Comparison of ENCODE assay signal across 10 cellular contexts in the genomic region with DNA sequence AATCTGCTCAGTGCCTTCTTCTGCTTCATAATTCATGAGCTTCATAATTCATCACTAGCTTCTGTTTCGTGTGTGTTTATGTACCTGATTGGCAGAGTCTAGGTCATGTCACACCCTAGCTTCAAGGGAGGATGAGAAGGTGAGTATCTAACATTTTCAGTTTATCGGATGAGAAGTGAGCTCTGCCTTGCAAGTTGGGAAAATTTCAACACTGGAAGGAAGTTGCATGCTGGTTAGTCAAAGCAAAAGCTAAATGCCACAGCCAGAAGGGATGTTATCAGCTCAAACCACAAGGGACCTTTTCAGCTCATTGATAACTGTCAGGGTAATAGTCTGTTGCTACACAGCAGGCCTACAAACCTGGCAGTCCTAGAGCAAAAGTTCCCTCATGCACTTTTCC. TPM values are rescaled to one million over a fixed set of nuclear protein-coding genes. Genes with fewer than 3 reads are reported as not detected.
A peak's percentile ranks its signal among the peaks of the same experiment; 100 is the strongest.
DNase-seq lines count a peak whose midpoint lies in the region; ATAC-seq, FAIRE-seq and TF ChIP-seq lines count a peak whose summit lies in the region.
"Had no signal": no experiment of that assay in that cellular context is flagged by ENCODE, and none has a peak within 500 bp of the region (broad histone marks: within the 10 kb centered on the region; RNA-seq: fewer than 3 reads in every experiment).

No MANE protein-coding gene starts in this region.

- H3K4me1 ChIP-seq in right cardiac atrium (ENCODE audit: control insufficient read depth, insufficient read depth, low read length) = no peaks in the 10 kb centered on the region
- no peaks in the 10 kb centered on the region for H3K4me1 ChIP-seq in endothelial cell of umbilical vein (ENCODE audit: control insufficient read depth, extremely low read depth, insufficient read depth, low read length)
- H3K4me1 ChIP-seq: BE2C had no signal

- TF ChIP-seq CTCF in endothelial cell of umbilical vein (IDR thresholded peaks at IDR 0.05; ENCODE audit: extremely low read depth in 1 of 2, insufficient read depth in 1 of 2, low read depth in 1 of 2, low read length in 2 of 2) (no peak), WERI-Rb-1 (IDR thresholded peaks at IDR 0.05; ENCODE audit: low read depth, low read length) (no peak)

- 41% methylated on average over 2 of the region's 2 CpGs for WGBS in right cardiac atrium

- POLR2A ChIA-PET in endothelial cell of umbilical vein (lab: Charles Lee) = interaction anchor here (0.8 kb wide), 1 partner anchor 17 kb away, joined by 3 read pairs; no protein-coding TSS in a partner anchor

- dilution Hi-C loops in endothelial cell of umbilical vein (cut with MboI; ENCODE audit: extremely low pct_ligation_motif_present, low sequenced_read_pairs) = no loop called here

- no peak overlapping the region for H3K4me2 ChIP-seq in endothelial cell of umbilical vein (ENCODE audit: insufficient read depth, low read length)

- no TSS peak for BruUV-seq in endothelial cell of umbilical vein (replicated peaks; lab: Mats Ljungman, UMichigan)

- no peak overlapping the region for H2AFZ ChIP-seq in endothelial cell of umbilical vein (ENCODE audit: low read depth, low read length)

- H3K36me3 ChIP-seq in endothelial cell of umbilical vein (ENCODE audit: control insufficient read depth in 2 of 2, extremely low read depth in 1 of 2, insufficient read depth in 2 of 2, low read length in 2 of 2) (no peaks in the 10 kb centered on the region), WERI-Rb-1 (no peaks in the 10 kb centered on the region)
- H3K36me3 ChIP-seq: BE2C had no signal

- no peaks in the 10 kb centered on the region for H4K20me1 ChIP-seq in endothelial cell of umbilical vein (replicated peaks; ENCODE audit: control insufficient read depth, extremely low read depth, insufficient read depth, low read length)

- H3K27ac ChIP-seq in right cardiac atrium (ENCODE audit: low read length) = no peak overlapping the region
- no peak overlapping the region for H3K27ac ChIP-seq in endothelial cell of umbilical vein (ENCODE audit: insufficient read depth, low read depth, low read length)
- no peak overlapping the region for H3K27ac ChIP-seq in WERI-Rb-1
- H3K27ac ChIP-seq: coronary artery had no signal

- intact Hi-C loops in right cardiac atrium (cut with DNase I) (no loop called here), Right ventricle myocardium superior (cut with DNase I) (no loop called here), endothelial cell of umbilical vein (cut with micrococcal nuclease) (no loop called here)

- H3K9me3 ChIP-seq in right cardiac atrium (ENCODE audit: control insufficient read depth, low read length) (no peaks in the 10 kb centered on the region), endothelial cell of umbilical vein (replicated peaks; ENCODE audit: control insufficient read depth, insufficient read depth, low read length) (no peaks in the 10 kb centered on the region), WERI-Rb-1 (ENCODE audit: severe bottlenecking) (no peaks in the 10 kb centered on the region)
- H3K9me3 ChIP-seq: BE2C had no signal

- CTCF ChIA-PET in endothelial cell of umbilical vein (lab: Charles Lee) = interaction anchor here (1.0 to 1.8 kb wide), 6 partner anchors 10 to 189 kb away, joined by 3 to 11 read pairs (median 5); no protein-coding TSS in a partner anchor

- ATAC-seq in right cardiac atrium (peak; percentile 62 to 82), Right ventricle myocardium superior (ENCODE audit: poor library complexity) (no peak)

- H3K4me3 ChIP-seq in right cardiac atrium (ENCODE audit: low read length) = no peak overlapping the region
- H3K4me3 ChIP-seq in endothelial cell of umbilical vein (replicated peaks in 1 of 3; ENCODE audit: insufficient read depth in 1 of 3, low read depth in 1 of 3, low read length in 3 of 3) = no peak overlapping the region
- no peak overlapping the region for H3K4me3 ChIP-seq in WERI-Rb-1 (ENCODE audit: low read depth, low read length)
- H3K4me3 ChIP-seq: coronary artery had no signal

- no peaks in the 10 kb centered on the region for H3K79me2 ChIP-seq in endothelial cell of umbilical vein (ENCODE audit: control insufficient read depth, insufficient read depth, low read length)

- H3K9ac ChIP-seq in endothelial cell of umbilical vein (replicated peaks; ENCODE audit: extremely low read depth, insufficient read depth, low read length) = no peak overlapping the region

- DNase-seq in right cardiac atrium (no peak), Right ventricle myocardium superior (no peak), OCI-M1 (lab: John Stamatoyannopoulos, UW) (peak; percentile 84), endothelial cell of umbilical vein (ENCODE audit: low read depth, low spot score) (peak; percentile 27), NCI-H446 treated with DMSO at 0.1 percent for 48 hours (lab: John Stamatoyannopoulos, UW) (no peak), HPDE6-E6E7 (ENCODE audit: extremely low spot score) (no peak), WERI-Rb-1 (no peak), C1 segment of cervical spinal cord (lab: John Stamatoyannopoulos, UW) (no peak)
- DNase-seq: BE2C had no signal

- no peaks in the 10 kb centered on the region for H3K9me1 ChIP-seq in endothelial cell of umbilical vein (replicated peaks; ENCODE audit: control insufficient read depth, extremely low read depth, insufficient read depth, low read length)

- no peak for FAIRE-seq in endothelial cell of umbilical vein (lab: Jason Lieb, UNC)

- H3K27me3 ChIP-seq in right cardiac atrium (ENCODE audit: control insufficient read depth, insufficient read depth) (no peaks in the 10 kb centered on the region), endothelial cell of umbilical vein (ENCODE audit: control insufficient read depth in 2 of 2, insufficient read depth in 2 of 2, low read length in 2 of 2) (peaks cover 0 to 4% of the 10 kb centered on the region in 2 experiments), WERI-Rb-1 (ENCODE audit: insufficient read depth, low read depth, severe bottlenecking) (no peaks in the 10 kb centered on the region)
- H3K27me3 ChIP-seq: BE2C had no signal

- no peak for TF ChIP-seq POLR2A in endothelial cell of umbilical vein (IDR thresholded peaks at IDR 0.05; ENCODE audit: low read depth, low read length)

TF ChIP-seq in endothelial cell of umbilical vein, 7 proteins besides CTCF, POLR2A, EP300 and RAD21:
- TF ChIP-seq FOS (IDR thresholded peaks at IDR 0.05; ENCODE audit: borderline replicate concordance, insufficient read depth, low read length) (no peak), EZH2 (IDR thresholded peaks at IDR 0.05; ENCODE audit: borderline replicate concordance, low read depth, low read length, severe bottlenecking) (no peak), POLR2AphosphoS5 (IDR thresholded peaks at IDR 0.05; ENCODE audit: insufficient read depth, low read depth, low read length) (no peak), GATA2 (IDR thresholded peaks at IDR 0.05; ENCODE audit: insufficient read depth, insufficient read length, low read depth, low read length) (no peak), MYC (IDR thresholded peaks at IDR 0.05; ENCODE audit: low read depth, low read length) (no peak), JUN (IDR thresholded peaks at IDR 0.05; ENCODE audit: borderline replicate concordance, insufficient read depth, insufficient read length, low read depth) (no peak)
- TF ChIP-seq, protein P1, sequence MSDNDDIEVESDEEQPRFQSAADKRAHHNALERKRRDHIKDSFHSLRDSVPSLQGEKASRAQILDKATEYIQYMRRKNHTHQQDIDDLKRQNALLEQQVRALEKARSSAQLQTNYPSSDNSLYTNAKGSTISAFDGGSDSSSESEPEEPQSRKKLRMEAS (IDR thresholded peaks at IDR 0.05; ENCODE audit: insufficient read depth, insufficient read length) = no peak

RNA-seq across cellular contexts. Expression of a gene that starts 7.3 kb away (rescaled TPM):
- total RNA-seq in right cardiac atrium (10 to 100 TPM in 3 of 4 donors, 1 to 10 TPM in 1; 9.6 to 23.0 (median 13.3) TPM), Right ventricle myocardium superior (13.7 TPM), endothelial cell of umbilical vein (18.5 and 31.2 TPM in 2 replicates)
- polyA plus RNA-seq in right cardiac atrium (21.2 TPM), endothelial cell of umbilical vein (35.6 and 55.0 TPM in 2 replicates)
- 41.6 and 43.6 TPM in 2 replicates for polyA plus RNA-seq in endothelial cell of umbilical vein (2011; cell fraction: cytosol; rRNA removed)
- polyA plus RNA-seq in endothelial cell of umbilical vein (2011; cell fraction: nucleus; rRNA removed) = 20.3 and 25.2 TPM in 2 replicates
- 18.1 and 23.7 TPM in 2 replicates for polyA plus RNA-seq in endothelial cell of umbilical vein (2012)
- 82.8 and 95.4 TPM in 2 replicates for polyA minus RNA-seq in endothelial cell of umbilical vein
- not detected for polyA minus RNA-seq in endothelial cell of umbilical vein (2011; cell fraction: cytosol; rRNA and poly(A)+ RNA removed)
- polyA minus RNA-seq in endothelial cell of umbilical vein (2011; cell fraction: nucleus; rRNA and poly(A)+ RNA removed) = 40.0 and 41.3 TPM in 2 replicates

Comparison
In these comparisons a context has a peak if more than half of its experiments do, and no peak if none do; other contexts are left out.
1. DNase-seq: peak in OCI-M1 (single experiment) and endothelial cell of umbilical vein (single experiment); none in right cardiac atrium (0 of 3), Right ventricle myocardium superior (single experiment), NCI-H446 treated with DMSO at 0.1 percent for 48 hours (single experiment), HPDE6-E6E7 (single experiment), WERI-Rb-1 (single experiment) and C1 segment of cervical spinal cord (0 of 14).